ENCODE assay signal across 21 cellular contexts in genomic region chr14:64035143-64035542, GRCh38.
A peak's percentile ranks its signal among the peaks of the same experiment; 100 is the strongest.
DNase-seq lines count a peak whose midpoint lies in the region; ATAC-seq and TF ChIP-seq lines count a peak whose summit lies in the region.
"Had no signal": no experiment of that assay in that cellular context is flagged by ENCODE, and none has a peak within 500 bp of the region (broad histone marks: within the 10 kb centered on the region; RNA-seq: fewer than 3 reads in every experiment).

No MANE protein-coding gene starts in this region.

- H3K79me2 ChIP-seq in osteoblast (ENCODE audit: insufficient read depth, low read length) = no peaks in the 10 kb centered on the region

- H4K91ac ChIP-seq in IMR-90 (ENCODE audit: insufficient read depth, low read depth, low read length) = no peak overlapping the region

- H4K20me1 ChIP-seq in IMR-90 (ENCODE audit: insufficient read depth, low read length) (no peaks in the 10 kb centered on the region), osteoblast (ENCODE audit: insufficient read depth, low read length) (no peaks in the 10 kb centered on the region)

- H3K4ac ChIP-seq in IMR-90 (ENCODE audit: low read depth, low read length) = no peak overlapping the region

- WGBS in IMR-90 (ENCODE audit: extremely low coverage in 2 of 2, insufficient read length in 1 of 2), 2 experiments = no CpG with 5 or more reads among the region's 1 CpG

- H3K9me3 ChIP-seq in IMR-90 (ENCODE audit: control insufficient read depth, insufficient read depth, low read length) (no peaks in the 10 kb centered on the region), osteoblast (ENCODE audit: low read depth, low read length) (no peaks in the 10 kb centered on the region)
- H3K9me3 ChIP-seq: Caco-2, tibial artery had no signal

- H3K79me1 ChIP-seq in IMR-90 (ENCODE audit: low read depth in 1 of 2, low read length in 2 of 2) = no peaks in the 10 kb centered on the region

- H2AK5ac ChIP-seq in IMR-90 (ENCODE audit: low read depth, low read length) = no peak overlapping the region

- H3K36me3 ChIP-seq in IMR-90 (ENCODE audit: control insufficient read depth, insufficient read depth, low read length) (no peaks in the 10 kb centered on the region), osteoblast (ENCODE audit: insufficient read depth, low read length) (no peaks in the 10 kb centered on the region)

- TF ChIP-seq POLR2A in IMR-90 (IDR thresholded peaks at IDR 0.05; ENCODE audit: low read depth, low read length) = no peak

- H3K4me3 ChIP-seq in AG09309 (ENCODE audit: control insufficient read depth, low read depth, low read length) = no peak overlapping the region
- H3K4me3 ChIP-seq in IMR-90 (ENCODE audit: insufficient read depth, low read depth, low read length) = no peak overlapping the region
- no peak overlapping the region for H3K4me3 ChIP-seq in osteoblast (ENCODE audit: insufficient read depth, low read length)
- H3K4me3 ChIP-seq: GM12878, tibial artery had no signal

- no peak overlapping the region for H3K27ac Mint-ChIP-seq in activated CD8-positive, alpha-beta T cell treated with anti-CD3 and anti-CD28 coated beads for 36 hours
- H3K27ac Mint-ChIP-seq: activated CD4-positive, alpha-beta memory T cell treated with anti-CD3 and anti-CD28 coated beads for 36 hours; activated T-helper 1 cell treated with anti-CD3 and anti-CD28 coated beads, Interleukin-12 subunit alpha, Interleukin-12 subunit beta, Interleukin-2, Interleukin-4 antibody, amounts not matched to agents 30 ng/mL and 10 ng/mL and 1 ng/mL, durations not matched to agents 14 hours and 24 hours and 36 hours; endodermal cell; stimulated activated memory B cell treated with anti-CD40 and anti-IgM and Interleukin-4, amounts not matched to agents 10 μg/mL and 1 μg/mL and 100 μg/mL, for 72 hours had no signal

- H3K27me3 Mint-ChIP-seq in activated CD8-positive, alpha-beta T cell treated with anti-CD3 and anti-CD28 coated beads for 36 hours = no peaks in the 10 kb centered on the region
- H3K27me3 Mint-ChIP-seq: activated CD4-positive, alpha-beta memory T cell treated with anti-CD3 and anti-CD28 coated beads for 36 hours; central memory CD8-positive, alpha-beta T cell; stimulated activated memory B cell treated with anti-CD40 and anti-IgM and Interleukin-4, amounts not matched to agents 10 μg/mL and 1 μg/mL and 100 μg/mL, for 72 hours had no signal

- H3K27me3 ChIP-seq in IMR-90 (ENCODE audit: control insufficient read depth, insufficient read depth, low read length) (no peaks in the 10 kb centered on the region), osteoblast (ENCODE audit: insufficient read depth, low read length) (no peaks in the 10 kb centered on the region)
- H3K27me3 ChIP-seq: tibial artery had no signal

- no peak overlapping the region for H3K4me3 Mint-ChIP-seq in activated CD8-positive, alpha-beta T cell treated with anti-CD3 and anti-CD28 coated beads for 36 hours
- H3K4me3 Mint-ChIP-seq: activated CD4-positive, alpha-beta memory T cell treated with anti-CD3 and anti-CD28 coated beads for 36 hours; activated T-helper 1 cell treated with anti-CD3 and anti-CD28 coated beads, Interleukin-12 subunit alpha, Interleukin-12 subunit beta, Interleukin-2, Interleukin-4 antibody, amounts not matched to agents 30 ng/mL and 10 ng/mL and 1 ng/mL, durations not matched to agents 14 hours and 24 hours and 36 hours; central memory CD8-positive, alpha-beta T cell; endodermal cell; stimulated activated memory B cell treated with anti-CD40 and anti-IgM and Interleukin-4, amounts not matched to agents 10 μg/mL and 1 μg/mL and 100 μg/mL, for 72 hours had no signal

- no peak overlapping the region; a peak in 1 of 4 replicates for H4K8ac ChIP-seq in IMR-90 (ENCODE audit: low read depth in 2 of 2, low read length in 2 of 2)

- peak overlapping the region; percentile 27 for H2BK5ac ChIP-seq in IMR-90 (ENCODE audit: low read depth, low read length, poor library complexity, severe bottlenecking)

- no peak overlapping the region for H3K18ac ChIP-seq in IMR-90 (ENCODE audit: low read depth, low read length)

- H2AK9ac ChIP-seq in IMR-90 (replicated peaks; ENCODE audit: low read depth, low read length, poor library complexity) = no peak overlapping the region

- no peaks in the 10 kb centered on the region for H3K9me1 ChIP-seq in IMR-90 (ENCODE audit: insufficient read depth, low read length)

- TF ChIP-seq CTCF in AG09309 (IDR thresholded peaks at IDR 0.05; ENCODE audit: control insufficient read depth, insufficient read depth, low read depth, low read length, missing control alignments) (no peak), IMR-90 (conservative IDR thresholded peaks at IDR 0.05; ENCODE audit: low read depth, low read length) (no peak), osteoblast (IDR thresholded peaks at IDR 0.05; ENCODE audit: extremely low read depth, low read depth, low read length) (no peak), GM20000 (IDR thresholded peaks at IDR 0.05; ENCODE audit: extremely low read depth, missing control alignments) (no peak)
- no peak for TF ChIP-seq CTCF in activated CD8-positive, alpha-beta T cell treated with anti-CD3 and anti-CD28 coated beads for 36 hours (IDR thresholded peaks at IDR 0.05)

- no peak overlapping the region for H4K5ac ChIP-seq in IMR-90 (ENCODE audit: low read depth, low read length)

- dilution Hi-C loops in IMR-90 (cut with HindIII; ENCODE audit: low sequenced_read_pairs, unreplicated experiment) = loop anchor here (25.0 kb wide), 1 partner anchor 252 kb away; the partner anchor contains the start of gene ESR2

- intact Hi-C loops in IMR-90 (cut with micrococcal nuclease) = no loop called here
- intact Hi-C loops in activated CD8-positive, alpha-beta T cell treated with anti-CD3 and anti-CD28 coated beads for 36 hours (cut with micrococcal nuclease) = no loop called here

- no peak overlapping the region for H3K56ac ChIP-seq in IMR-90 (ENCODE audit: extremely low read depth, insufficient read depth, low read length)

- no peak overlapping the region for H3K23ac ChIP-seq in IMR-90 (ENCODE audit: low read depth, low read length)

- no peak overlapping the region for H3K14ac ChIP-seq in IMR-90 (replicated peaks; ENCODE audit: low read depth, low read length)

- peaks cover 29% of the 10 kb centered on the region for H3K36me3 Mint-ChIP-seq in activated CD8-positive, alpha-beta T cell treated with anti-CD3 and anti-CD28 coated beads for 36 hours (ENCODE audit: low read depth)

- DNase-seq in AG09309 (ENCODE audit: low read depth) (peak; percentile 10), IMR-90 (peak; percentile 77), fibroblast of gingiva (ENCODE audit: low read depth) (peak; percentile 48), osteoblast (ENCODE audit: insufficient read length, low spot score, missing footprints) (peak; percentile 86), GM20000 (ENCODE audit: low spot score) (no peak)
- no peak for DNase-seq in activated naive CD4-positive, alpha-beta T cell treated with anti-CD3 and anti-CD28 coated beads, Interleukin-2, amount 50 U/mL, for 16 hours
- DNase-seq in activated CD8-positive, alpha-beta T cell treated with anti-CD3 and anti-CD28 coated beads for 36 hours = no peak
- DNase-seq: ACHN; activated CD4-positive, alpha-beta memory T cell treated with anti-CD3 and anti-CD28 coated beads for 36 hours; Caco-2; endodermal cell; NCI-H526 treated with DMSO at 0.1 percent for 48 hours; Right ventricle myocardium superior; T-helper 1 cell; tibial artery had no signal

- TF ChIP-seq RAD21 in IMR-90 (IDR thresholded peaks at IDR 0.05; ENCODE audit: low read length) = no peak

- H3K9me3 Mint-ChIP-seq in activated CD8-positive, alpha-beta T cell treated with anti-CD3 and anti-CD28 coated beads for 36 hours = no peaks in the 10 kb centered on the region
- H3K9me3 Mint-ChIP-seq: activated CD4-positive, alpha-beta memory T cell treated with anti-CD3 and anti-CD28 coated beads for 36 hours; activated T-helper 1 cell treated with anti-CD3 and anti-CD28 coated beads, Interleukin-12 subunit alpha, Interleukin-12 subunit beta, Interleukin-2, Interleukin-4 antibody, amounts not matched to agents 30 ng/mL and 10 ng/mL and 1 ng/mL, durations not matched to agents 14 hours and 24 hours and 36 hours; central memory CD8-positive, alpha-beta T cell; stimulated activated memory B cell treated with anti-CD40 and anti-IgM and Interleukin-4, amounts not matched to agents 10 μg/mL and 1 μg/mL and 100 μg/mL, for 72 hours had no signal

- CTCF ChIA-PET in IMR-90 (lab: Yijun Ruan, JAX) = interaction anchor here (0.7 kb wide), 2 partner anchors 153 to 268 kb away, joined by 4 to 5 read pairs; no protein-coding TSS in a partner anchor
- CTCF ChIA-PET in activated CD8-positive, alpha-beta T cell treated with anti-CD3 and anti-CD28 coated beads for 36 hours (lab: Charles Lee) = no interaction called here

- H3K4me2 ChIP-seq in IMR-90 (ENCODE audit: low read depth, low read length) = no peak overlapping the region
- no peak overlapping the region for H3K4me2 ChIP-seq in osteoblast (ENCODE audit: insufficient read depth, low read length)

- peak overlapping the region; percentile 28; the same call in 1 of the 2 replicates for H2BK120ac ChIP-seq in IMR-90 (ENCODE audit: low read depth, low read length)

- no peak overlapping the region for H2AFZ ChIP-seq in IMR-90 (replicated peaks; ENCODE audit: low read length, poor library complexity)
- no peak overlapping the region for H2AFZ ChIP-seq in osteoblast (ENCODE audit: low read length)

- no peaks in the 10 kb centered on the region; the same call in none of the 2 replicates for H3K4me1 ChIP-seq in IMR-90 (ENCODE audit: control insufficient read depth, insufficient read depth, low read length)
- no peaks in the 10 kb centered on the region for H3K4me1 ChIP-seq in osteoblast (ENCODE audit: insufficient read depth, low read length)
- H3K4me1 ChIP-seq: Caco-2 had no signal

- POLR2A ChIA-PET in IMR-90 (lab: Charles Lee; ENCODE audit: unreplicated experiment) = no interaction called here
- POLR2A ChIA-PET in activated CD8-positive, alpha-beta T cell treated with anti-CD3 and anti-CD28 coated beads for 36 hours (lab: Charles Lee) = no interaction called here

- no peak overlapping the region for H3K9ac ChIP-seq in IMR-90 (ENCODE audit: low read depth, low read length)

- in situ Hi-C loops in IMR-90 (cut with MboI; ENCODE audit: low sequenced_read_pairs) = no loop called here

- no peak overlapping the region for H3K27ac ChIP-seq in IMR-90 (ENCODE audit: insufficient read depth, low read length)
- no peak overlapping the region for H3K27ac ChIP-seq in osteoblast (ENCODE audit: low read depth, low read length)
- H3K27ac ChIP-seq: tibial artery had no signal

- H3K4me1 Mint-ChIP-seq in activated CD8-positive, alpha-beta T cell treated with anti-CD3 and anti-CD28 coated beads for 36 hours (ENCODE audit: low read depth) = peaks cover 3% of the 10 kb centered on the region
- H3K4me1 Mint-ChIP-seq: stimulated activated memory B cell treated with anti-CD40 and anti-IgM and Interleukin-4, amounts not matched to agents 10 μg/mL and 1 μg/mL and 100 μg/mL, for 72 hours had no signal

- ATAC-seq in IMR-90 (ENCODE audit: low read depth) (peak; percentile 84), HG03521 (IDR thresholded peaks at IDR 0.05; ENCODE audit: unreplicated experiment) (no peak)
- no peak for ATAC-seq in activated CD8-positive, alpha-beta T cell treated with anti-CD3 and anti-CD28 coated beads for 36 hours
- ATAC-seq: GM12878; left lobe of liver; stimulated activated memory B cell treated with anti-CD40 and anti-IgM and Interleukin-4, amounts not matched to agents 10 μg/mL and 1 μg/mL and 100 μg/mL, for 72 hours had no signal

- no peak overlapping the region for H2BK20ac ChIP-seq in IMR-90 (ENCODE audit: low read depth, low read length)

- no TSS peak for BruUV-seq in IMR-90 (replicated peaks; lab: Mats Ljungman, UMichigan)

- H2BK15ac ChIP-seq in IMR-90 (ENCODE audit: low read depth, low read length) = no peak overlapping the region

Comparison
In these comparisons a context has a peak if more than half of its experiments do, and no peak if none do; other contexts are left out.
1. DNase-seq: peak in AG09309 (single experiment), IMR-90 (single experiment), fibroblast of gingiva (single experiment) and osteoblast (single experiment); none in activated naive CD4-positive, alpha-beta T cell treated with anti-CD3 and anti-CD28 coated beads, Interleukin-2, amount 50 U/mL, for 16 hours (single experiment), GM20000 (single experiment) and activated CD8-positive, alpha-beta T cell treated with anti-CD3 and anti-CD28 coated beads for 36 hours (single experiment).